Comparison of ENCODE assay signal across 8 cellular contexts in the genomic region with DNA sequence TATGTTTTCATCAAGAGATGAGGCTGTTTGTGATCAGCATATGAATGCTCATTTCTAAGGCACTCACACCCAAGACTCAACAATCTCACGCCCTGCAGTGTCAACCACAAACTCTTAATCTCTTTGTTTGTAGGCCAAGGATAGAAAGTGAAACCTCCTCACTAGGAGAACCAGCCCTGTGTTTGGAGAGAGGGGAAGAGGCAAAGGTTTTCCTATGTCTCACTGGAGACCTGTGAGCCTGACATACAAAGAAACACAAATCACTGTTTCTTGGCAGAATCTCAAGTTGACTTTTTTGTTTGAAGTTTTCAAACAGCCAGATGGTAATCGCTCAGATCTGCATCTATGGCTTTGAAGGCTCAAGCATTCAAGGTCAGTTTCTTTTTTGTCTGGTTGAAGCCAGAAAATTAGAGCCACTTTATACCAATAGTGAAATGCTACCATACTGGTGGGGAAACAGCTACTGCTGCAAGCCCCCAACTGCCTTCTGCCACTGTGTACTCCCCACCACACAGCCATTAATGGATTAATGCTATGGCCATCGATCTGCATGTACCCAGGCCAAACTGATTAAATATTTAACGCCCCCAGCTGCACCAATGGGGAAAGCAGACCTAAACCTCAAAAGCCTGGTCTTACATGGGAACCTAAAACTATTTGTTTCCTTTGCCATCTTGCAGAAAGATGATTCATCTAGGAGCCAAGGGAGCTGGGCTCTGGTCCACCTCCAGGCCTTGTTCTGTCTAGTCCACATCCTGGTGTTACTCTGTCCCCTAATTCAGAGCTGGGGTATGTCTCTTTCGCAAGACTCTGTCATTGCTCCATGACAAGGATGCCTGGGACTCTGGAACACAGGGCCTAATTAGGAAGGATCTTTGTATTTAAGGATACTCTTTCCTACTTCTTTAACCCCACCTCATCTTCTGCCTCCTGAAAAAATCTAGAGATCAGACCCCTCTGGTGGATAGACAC. TPM values are rescaled to one million over a fixed set of nuclear protein-coding genes. Genes with fewer than 3 reads are reported as not detected.
DNase-seq lines count a peak whose midpoint lies in the region; ATAC-seq, FAIRE-seq and TF ChIP-seq lines count a peak whose summit lies in the region.

No MANE protein-coding gene starts in this region.

- FAIRE-seq in bronchial epithelial cell (lab: Jason Lieb, UNC): no peak

- TF ChIP-seq CTCF in bronchial epithelial cell (IDR thresholded peaks at IDR 0.05; ENCODE audit: insufficient read depth, low read length, severe bottlenecking) (no peak), progenitor cell of endocrine pancreas (IDR thresholded peaks at IDR 0.05; ENCODE audit: unreplicated experiment) (no peak)

- no peak overlapping the region for H3K4me3 Mint-ChIP-seq in progenitor cell of endocrine pancreas (ENCODE audit: low read depth)

- H3K4me1 Mint-ChIP-seq in progenitor cell of endocrine pancreas (ENCODE audit: low read depth): peaks cover 10% of the 10 kb centered on the region

- H3K27ac Mint-ChIP-seq in progenitor cell of endocrine pancreas: peak overlapping the region; percentile 8

- no peaks in the 10 kb centered on the region for H3K27me3 ChIP-seq in bronchial epithelial cell (ENCODE audit: control insufficient read depth, insufficient read depth, low read length)

- H3K36me3 ChIP-seq in bronchial epithelial cell (ENCODE audit: control insufficient read depth, insufficient read depth, low read length): no peaks in the 10 kb centered on the region

- no peaks in the 10 kb centered on the region for H3K27me3 Mint-ChIP-seq in progenitor cell of endocrine pancreas

- peaks cover 1% of the 10 kb centered on the region for H3K36me3 Mint-ChIP-seq in progenitor cell of endocrine pancreas (ENCODE audit: insufficient read depth)

- no peaks in the 10 kb centered on the region for H3K9me3 Mint-ChIP-seq in progenitor cell of endocrine pancreas (ENCODE audit: low read depth)

- no peak overlapping the region for H3K4me3 ChIP-seq in bronchial epithelial cell (ENCODE audit: low read depth, low read length)

- ATAC-seq in GM21526 (IDR thresholded peaks at IDR 0.05; ENCODE audit: low FRiP score, unreplicated experiment) (peak; percentile 66), GM19455 (IDR thresholded peaks at IDR 0.05; ENCODE audit: unreplicated experiment) (no peak)

- DNase-seq in DMS 273 (lab: John Stamatoyannopoulos, UW; ENCODE audit: unreplicated experiment) (peak; percentile 92), NCI-H226 (peak; percentile 65), bronchial epithelial cell (ENCODE audit: low read depth) (peak; percentile 88), progenitor cell of endocrine pancreas (ENCODE audit: low spot score, unreplicated experiment) (no peak), NCI-H146 (lab: John Stamatoyannopoulos, UW) (no peak), posterior cingulate gyrus (no peak)

- intact Hi-C loops in posterior cingulate gyrus (cut with DNase I): no loop called here

RNA-seq across cellular contexts. Expression of a gene that starts 16.3 kb away (rescaled TPM):
- total RNA-seq in bronchial epithelial cell (under 0.01 and 0.26 TPM in 2 replicates), progenitor cell of endocrine pancreas (25.0 and 26.2 TPM in 2 replicates)

RNA-seq across cellular contexts. Expression of a gene that starts 28.4 kb away (rescaled TPM):
- not detected in 2 replicates for total RNA-seq in bronchial epithelial cell
- not detected in 2 replicates for total RNA-seq in progenitor cell of endocrine pancreas

Comparison
In these comparisons a context has a peak if more than half of its experiments do, and no peak if none do; other contexts are left out.
1. DNase-seq: peak in DMS 273 (single experiment), NCI-H226 (single experiment) and bronchial epithelial cell (single experiment); none in progenitor cell of endocrine pancreas (single experiment), NCI-H146 (single experiment) and posterior cingulate gyrus (0 of 10).
2. RNA of a gene that starts 16.3 kb away (total RNA-seq): 25.0 to 26.2 TPM in progenitor cell of endocrine pancreas; under 0.01 to 0.26 TPM in bronchial epithelial cell; every median in the first group is over 10 times any median in the second.